ENCODE assay signal across 20 cellular contexts in the genomic region with DNA sequence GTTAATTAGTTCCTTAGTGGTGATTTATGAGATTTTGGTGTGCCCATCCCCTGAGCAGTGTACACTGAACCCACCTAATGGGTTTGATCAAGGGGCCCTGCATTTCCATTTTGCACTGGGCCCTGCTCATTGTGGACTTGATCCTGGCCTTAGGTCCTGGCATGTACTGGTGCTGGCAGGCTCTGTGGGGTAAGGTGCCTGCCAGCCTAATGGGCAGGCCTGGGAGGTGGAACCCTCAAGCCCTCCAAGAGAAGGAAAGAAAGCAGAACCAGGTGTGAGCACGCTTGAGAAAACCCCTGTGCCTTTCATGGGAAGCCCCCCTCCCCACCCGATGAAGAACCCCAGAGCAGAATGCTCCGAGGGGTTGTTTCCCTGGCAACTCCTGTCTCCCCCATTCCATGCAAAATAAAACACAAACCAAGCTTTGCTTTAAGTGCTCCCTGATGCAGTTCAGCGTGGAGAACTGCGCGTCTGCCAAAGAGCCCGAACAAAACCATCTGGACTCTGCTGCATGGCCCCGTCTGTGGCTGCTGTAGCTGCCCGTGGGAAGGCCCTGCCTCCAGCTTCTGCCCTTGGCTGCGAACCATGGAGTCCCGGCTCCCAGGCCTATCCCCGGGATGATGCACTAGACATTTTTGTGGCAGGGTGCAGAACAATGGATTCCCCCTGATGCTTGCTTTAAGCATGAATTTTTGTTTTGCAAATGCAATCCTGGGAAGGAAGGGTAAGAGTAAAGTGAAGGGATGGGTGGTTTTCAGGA.
A peak's percentile ranks its signal among the peaks of the same experiment; 100 is the strongest.
DNase-seq lines count a peak whose midpoint lies in the region; ATAC-seq and TF ChIP-seq lines count a peak whose summit lies in the region.
"Had no signal": no experiment of that assay in that cellular context is flagged by ENCODE, and none has a peak within 500 bp of the region (broad histone marks: within the 10 kb centered on the region; RNA-seq: fewer than 3 reads in every experiment).

No MANE protein-coding gene starts in this region.

- H3K27me3 Mint-ChIP-seq in Caco-2 (ENCODE audit: insufficient read depth, unreplicated experiment): no peaks in the 10 kb centered on the region

- H2AK5ac ChIP-seq in trophoblast cell (ENCODE audit: low read length): peak overlapping the region; percentile 66

- H3K79me2 ChIP-seq in trophoblast cell (ENCODE audit: control insufficient read depth, insufficient read depth, low read length, poor library complexity): peaks cover 12% of the 10 kb centered on the region

- H3K4me1 Mint-ChIP-seq in Caco-2 (ENCODE audit: low read depth, unreplicated experiment): peaks cover 72% of the 10 kb centered on the region

- H4K8ac ChIP-seq in trophoblast cell (ENCODE audit: low read depth, low read length): no peak overlapping the region

- H3K36me3 ChIP-seq in Caco-2 (ENCODE audit: control insufficient read depth, insufficient read depth, low read length) (0 out of 2 replicates have a peak, but pooled peaks cover 2% of the 10 kb centered on the region), trophoblast cell (ENCODE audit: control insufficient read depth in 1 of 2, insufficient read depth in 2 of 2, low read length in 2 of 2) (no peaks in the 10 kb centered on the region)
- H3K36me3 ChIP-seq: ascending aorta, BE2C, esophagus squamous epithelium had no signal

- peak overlapping the region; percentile 95 for H3K27ac Mint-ChIP-seq in Caco-2 (ENCODE audit: unreplicated experiment)
- H3K27ac Mint-ChIP-seq: activated CD4-positive, alpha-beta T cell treated with anti-CD3 and anti-CD28 coated beads for 36 hours had no signal

- H3K4ac ChIP-seq in trophoblast cell (ENCODE audit: low read depth, low read length): no peak overlapping the region

- no peak overlapping the region for H3K23ac ChIP-seq in trophoblast cell (ENCODE audit: low read length)

- TF ChIP-seq CTCF in Caco-2 (IDR thresholded peaks at IDR 0.05; ENCODE audit: insufficient read depth in 1 of 2, low read depth in 1 of 2, low read length in 1 of 2, severe bottlenecking in 1 of 2, unreplicated experiment in 1 of 2) (no peak), VCaP (conservative IDR thresholded peaks at IDR 0.05) (no peak)

- H4K91ac ChIP-seq in trophoblast cell (ENCODE audit: low read depth, low read length): peak overlapping the region; percentile 51

- no peak overlapping the region for H3K4me3 Mint-ChIP-seq in Caco-2 (ENCODE audit: unreplicated experiment)
- H3K4me3 Mint-ChIP-seq: activated CD4-positive, alpha-beta T cell treated with anti-CD3 and anti-CD28 coated beads for 36 hours; stimulated activated naive CD8-positive, alpha-beta T cell treated with anti-CD3 and anti-CD28 coated beads, Interleukin-15, amount 100 ng/mL, for 72 hours had no signal

- no peaks in the 10 kb centered on the region for H3K27me3 ChIP-seq in Caco-2 (replicated peaks; ENCODE audit: control insufficient read depth, insufficient read depth, low read length)
- no peaks in the 10 kb centered on the region for H3K27me3 ChIP-seq in trophoblast cell (ENCODE audit: insufficient read depth, low read length)
- H3K27me3 ChIP-seq: ascending aorta, BE2C, esophagus squamous epithelium had no signal

- H3K4me2 ChIP-seq in trophoblast cell (ENCODE audit: low read length): no peak overlapping the region

- POLR2A ChIA-PET in Caco-2 (lab: Charles Lee): no interaction called here

- H3K18ac ChIP-seq in trophoblast cell (ENCODE audit: low read length): peak overlapping the region; percentile 4

- H3K9ac ChIP-seq in trophoblast cell (ENCODE audit: low read length): peak overlapping the region; percentile 5

- peak overlapping the region; percentile 68 for H2BK12ac ChIP-seq in trophoblast cell (ENCODE audit: low read length)

- peak overlapping the region; percentile 33 for H3K14ac ChIP-seq in trophoblast cell (ENCODE audit: low read length)

- H2BK5ac ChIP-seq in trophoblast cell (ENCODE audit: low read depth, low read length, poor library complexity): no peak overlapping the region

- no peak overlapping the region for H2AFZ ChIP-seq in trophoblast cell (ENCODE audit: insufficient read depth, low read length, poor library complexity)

- CTCF ChIA-PET in Caco-2 (lab: Charles Lee): no interaction called here

- H3K27ac ChIP-seq in VCaP (peak overlapping the region; percentile 96), trophoblast cell (ENCODE audit: low read depth, low read length) (no peak overlapping the region)
- H3K27ac ChIP-seq: ascending aorta, esophagus squamous epithelium had no signal

- BruUV-seq in Caco-2 (replicated peaks; lab: Mats Ljungman, UMichigan): no TSS peak

- H3K9me3 Mint-ChIP-seq in Caco-2 (ENCODE audit: unreplicated experiment): no peaks in the 10 kb centered on the region
- H3K9me3 Mint-ChIP-seq: stimulated activated naive CD8-positive, alpha-beta T cell treated with anti-CD3 and anti-CD28 coated beads, Interleukin-15, amount 100 ng/mL, for 72 hours had no signal

- H2BK120ac ChIP-seq in trophoblast cell (ENCODE audit: insufficient read depth, low read length, poor library complexity): peak overlapping the region; percentile 14

- no peak for ATAC-seq in HG02970 (IDR thresholded peaks at IDR 0.05; ENCODE audit: low FRiP score, unreplicated experiment)
- ATAC-seq: activated CD4-positive, alpha-beta T cell treated with anti-CD3 and anti-CD28 coated beads for 36 hours; stimulated activated naive CD8-positive, alpha-beta T cell treated with anti-CD3 and anti-CD28 coated beads, Interleukin-15, amount 100 ng/mL, for 72 hours had no signal

- H3K4me3 ChIP-seq in Caco-2 (ENCODE audit: low read depth, low read length) (no peak overlapping the region), trophoblast cell (ENCODE audit: low read depth, low read length) (no peak overlapping the region)
- H3K4me3 ChIP-seq: ascending aorta, esophagus squamous epithelium had no signal

- peaks cover 20% of the 10 kb centered on the region for H3K36me3 Mint-ChIP-seq in Caco-2 (ENCODE audit: insufficient read depth, unreplicated experiment)

- intact Hi-C loops in Caco-2 (cut with micrococcal nuclease; ENCODE audit: unreplicated experiment): loop anchor here (5.0 kb wide), 2 partner anchors 48 to 98 kb away; no protein-coding TSS in a partner anchor

- H3K4me1 ChIP-seq in Caco-2: peaks cover 75% of the 10 kb centered on the region
- peaks cover 33 to 42% of the 10 kb centered on the region in 2 experiments for H3K4me1 ChIP-seq in trophoblast cell (ENCODE audit: control insufficient read depth in 1 of 2, insufficient read depth in 2 of 2, low read length in 2 of 2)
- H3K4me1 ChIP-seq: BE2C had no signal

- H3K9me3 ChIP-seq in Caco-2 (no peaks in the 10 kb centered on the region), trophoblast cell (ENCODE audit: insufficient read depth, low read depth, low read length) (no peaks in the 10 kb centered on the region)
- H3K9me3 ChIP-seq: ascending aorta, BE2C, esophagus squamous epithelium had no signal

- DNase-seq in Caco-2 (no peak), fibroblast of peridontal ligament (ENCODE audit: extremely low read depth) (peak; percentile 58), trophoblast cell (no peak), SHP77 (lab: John Stamatoyannopoulos, UW) (no peak)
- no peak for DNase-seq in activated CD4-positive, CD25-positive, alpha-beta regulatory T cell (lab: John Stamatoyannopoulos, UW)
- no peak for DNase-seq in stimulated activated CD4-positive, alpha-beta T cell treated with anti-CD3 and anti-CD28 coated beads, Interleukin-1b, Interleukin-23, amount 100 ng/mL, for 48 hours
- DNase-seq: activated CD4-positive, alpha-beta T cell treated with anti-CD3 and anti-CD28 coated beads for 36 hours; activated gamma-delta T cell treated with Interleukin-2 at 50 U/mL for 16 hours; BE2C; dermis blood vessel endothelial cell; DMS153; esophagus squamous epithelium; NCI-H187 treated with DMSO at 0.1 percent for 48 hours; NCI-H526; OCI-M1; stimulated activated naive CD8-positive, alpha-beta T cell treated with anti-CD3 and anti-CD28 coated beads, Interleukin-15, amount 100 ng/mL, for 72 hours; T-helper 9 cell had no signal

- H3K79me1 ChIP-seq in trophoblast cell (ENCODE audit: low read length): peaks cover 39% of the 10 kb centered on the region

- no CpG with 5 or more reads among the region's 12 CpGs for WGBS in trophoblast cell (ENCODE audit: extremely low coverage, insufficient coverage, insufficient read length)

- no peak overlapping the region for H4K12ac ChIP-seq in trophoblast cell (ENCODE audit: low read depth, low read length)
